Comparison of ENCODE assay signal across 17 cellular contexts in genomic region chr9:132547052-132547431, GRCh38. TPM values are rescaled to one million over a fixed set of nuclear protein-coding genes. Genes with fewer than 3 reads are reported as not detected.
DNase-seq lines count a peak whose midpoint lies in the region; ATAC-seq and TF ChIP-seq lines count a peak whose summit lies in the region.
"Had no signal": no experiment of that assay in that cellular context is flagged by ENCODE, and none has a peak within 500 bp of the region (broad histone marks: within the 10 kb centered on the region; RNA-seq: fewer than 3 reads in every experiment).

No MANE protein-coding gene starts in this region.

- H3K27me3 Mint-ChIP-seq in WTC11 (ENCODE audit: low read depth), result no peaks in the 10 kb centered on the region

- no peak overlapping the region for H3K4ac ChIP-seq in IMR-90 (ENCODE audit: low read depth, low read length)

- H3K9me1 ChIP-seq in IMR-90 (ENCODE audit: insufficient read depth, low read length), result no peaks in the 10 kb centered on the region

- H4K5ac ChIP-seq in IMR-90 (ENCODE audit: low read depth, low read length), result no peak overlapping the region

- no peaks in the 10 kb centered on the region for H3K9me3 Mint-ChIP-seq in WTC11
- H3K9me3 Mint-ChIP-seq: CD8-positive, alpha-beta T cell; T-cell had no signal

- POLR2A ChIA-PET in IMR-90 (lab: Charles Lee; ENCODE audit: unreplicated experiment), result no interaction called here
- POLR2A ChIA-PET in WTC11 (lab: Charles Lee), result no interaction called here

- BruUV-seq in IMR-90 (replicated peaks; lab: Mats Ljungman, UMichigan), result no TSS peak

- no peak for TF ChIP-seq POLR2A in IMR-90 (IDR thresholded peaks at IDR 0.05; ENCODE audit: low read depth, low read length)

- H3K79me1 ChIP-seq in IMR-90 (ENCODE audit: low read depth in 1 of 2, low read length in 2 of 2), result no peaks in the 10 kb centered on the region

- intact Hi-C loops in IMR-90 (cut with micrococcal nuclease), result no loop called here
- intact Hi-C loops in left colon (cut with DNase I, micrococcal nuclease), result no loop called here

- H3K18ac ChIP-seq in IMR-90 (ENCODE audit: low read depth, low read length), result no peak overlapping the region

- H3K27ac ChIP-seq in BLaER1 (peak overlapping the region; percentile 68; the same call in 1 of the 2 replicates), IMR-90 (ENCODE audit: insufficient read depth, low read length) (no peak overlapping the region)
- H3K27ac ChIP-seq: SK-N-MC had no signal

- H3K4me1 Mint-ChIP-seq in WTC11, result peaks cover 22% of the 10 kb centered on the region
- H3K4me1 Mint-ChIP-seq: T-cell had no signal

- in situ Hi-C loops in IMR-90 (cut with MboI; ENCODE audit: low sequenced_read_pairs), result no loop called here

- no peak for TF ChIP-seq RAD21 in IMR-90 (IDR thresholded peaks at IDR 0.05; ENCODE audit: low read length)

- H3K4me1 ChIP-seq in BLaER1 (peaks cover 26% of the 10 kb centered on the region), IMR-90 (ENCODE audit: control insufficient read depth, insufficient read depth, low read length) (no peaks in the 10 kb centered on the region)

- no peak for ATAC-seq in IMR-90 (ENCODE audit: low read depth)
- ATAC-seq in WTC11, result no peak
- ATAC-seq in left colon, result peak; percentile 80
- ATAC-seq in GM18519 (IDR thresholded peaks at IDR 0.05; ENCODE audit: low FRiP score, unreplicated experiment), result no peak
- no peak for ATAC-seq in HG03442 (IDR thresholded peaks at IDR 0.05; ENCODE audit: unreplicated experiment)
- ATAC-seq in HG02642 (IDR thresholded peaks at IDR 0.05; ENCODE audit: poor library complexity, unreplicated experiment), result no peak
- ATAC-seq: CD8-positive, alpha-beta T cell; T-cell had no signal

- H3K27ac Mint-ChIP-seq in WTC11, result no peak overlapping the region
- H3K27ac Mint-ChIP-seq: CD8-positive, alpha-beta T cell; T-cell had no signal

- peak overlapping the region; percentile 66; the same call in 1 of the 2 replicates for H3K4me3 Mint-ChIP-seq in WTC11
- H3K4me3 Mint-ChIP-seq: CD8-positive, alpha-beta T cell; T-cell had no signal

- H3K36me3 ChIP-seq in BLaER1, result no peaks in the 10 kb centered on the region
- H3K36me3 ChIP-seq in IMR-90 (ENCODE audit: control insufficient read depth, insufficient read depth, low read length), result no peaks in the 10 kb centered on the region
- H3K36me3 ChIP-seq: BE2C had no signal

- H3K9ac ChIP-seq in BLaER1 (no peak overlapping the region), IMR-90 (ENCODE audit: low read depth, low read length) (no peak overlapping the region)

- H3K4me2 ChIP-seq in BLaER1, result peak overlapping the region; percentile 89
- H3K4me2 ChIP-seq in IMR-90 (ENCODE audit: low read depth, low read length), result no peak overlapping the region

- H2BK5ac ChIP-seq in IMR-90 (ENCODE audit: low read depth, low read length, poor library complexity, severe bottlenecking), result no peak overlapping the region

- H2BK120ac ChIP-seq in IMR-90 (ENCODE audit: low read depth, low read length), result no peak overlapping the region

- no peak overlapping the region for H2BK15ac ChIP-seq in IMR-90 (ENCODE audit: low read depth, low read length)

- peak overlapping the region; percentile 61 for H2AK9ac ChIP-seq in IMR-90 (replicated peaks; ENCODE audit: low read depth, low read length, poor library complexity)

- H3K23ac ChIP-seq in IMR-90 (ENCODE audit: low read depth, low read length), result no peak overlapping the region

- no peak overlapping the region for H3K14ac ChIP-seq in IMR-90 (replicated peaks; ENCODE audit: low read depth, low read length)

- H2AK5ac ChIP-seq in IMR-90 (ENCODE audit: low read depth, low read length), result no peak overlapping the region

- H4K91ac ChIP-seq in IMR-90 (ENCODE audit: insufficient read depth, low read depth, low read length), result no peak overlapping the region

- DNase-seq in IMR-90, result no peak
- no peak for DNase-seq in WTC11 (ENCODE audit: low spot score)
- DNase-seq in left colon, result peak in 1 of 2 donors; percentile 14
- DNase-seq in NCI-H82 (lab: John Stamatoyannopoulos, UW), result no peak
- DNase-seq: CD8-positive, alpha-beta T cell; GDM1; NCI-H2029; Right ventricle myocardium superior; T-cell had no signal

- H4K20me1 ChIP-seq in BLaER1, result no peaks in the 10 kb centered on the region
- H4K20me1 ChIP-seq in IMR-90 (ENCODE audit: insufficient read depth, low read length), result no peaks in the 10 kb centered on the region

- no peak overlapping the region for H2BK20ac ChIP-seq in IMR-90 (ENCODE audit: low read depth, low read length)

- H3K4me3 ChIP-seq in BLaER1 (no peak overlapping the region), IMR-90 (ENCODE audit: insufficient read depth, low read depth, low read length) (no peak overlapping the region)

- H3K56ac ChIP-seq in IMR-90 (ENCODE audit: extremely low read depth, insufficient read depth, low read length), result no peak overlapping the region

- H4K8ac ChIP-seq in IMR-90 (ENCODE audit: low read depth in 2 of 2, low read length in 2 of 2), result no peak overlapping the region

- dilution Hi-C loops in IMR-90 (cut with HindIII; ENCODE audit: low sequenced_read_pairs, unreplicated experiment), result no loop called here

- H3K36me3 Mint-ChIP-seq in WTC11, result no peaks in the 10 kb centered on the region
- H3K36me3 Mint-ChIP-seq: CD8-positive, alpha-beta T cell; T-cell had no signal

- no peak overlapping the region for H2AFZ ChIP-seq in IMR-90 (replicated peaks; ENCODE audit: low read length, poor library complexity)

- TF ChIP-seq CTCF in IMR-90 (conservative IDR thresholded peaks at IDR 0.05; ENCODE audit: low read depth, low read length) (no peak), WTC11 (IDR thresholded peaks at IDR 0.05) (peak; percentile 11)

- WGBS in IMR-90 (ENCODE audit: extremely low coverage in 2 of 2, insufficient read length in 1 of 2), 2 experiments, result 85% methylated on average over 4 of the region's 7 CpGs; no CpG with 5 or more reads in 1 of the 2 experiments

- H3K9me3 ChIP-seq in BLaER1 (no peaks in the 10 kb centered on the region), IMR-90 (ENCODE audit: control insufficient read depth, insufficient read depth, low read length) (no peaks in the 10 kb centered on the region)
- H3K9me3 ChIP-seq: BE2C had no signal

- CTCF ChIA-PET in IMR-90 (lab: Yijun Ruan, JAX) (no interaction called here), WTC11 (lab: Charles Lee) (interaction anchor here (0.6 to 3.1 kb wide), 53 partner anchors 9 to 1500 kb away, joined by 3 to 63 read pairs (median 4); partner anchors contain the start of genes CFAP77, DDX31, SETX and SPACA9)

- H3K27me3 ChIP-seq in BLaER1, result no peaks in the 10 kb centered on the region
- H3K27me3 ChIP-seq in IMR-90 (ENCODE audit: control insufficient read depth, insufficient read depth, low read length), result peaks cover 37% of the 10 kb centered on the region
- H3K27me3 ChIP-seq: BE2C had no signal

TF ChIP-seq in IMR-90, 13 proteins besides CTCF, POLR2A, EP300 and RAD21 (continues in another document):
- no peak for TF ChIP-seq SMC3 (IDR thresholded peaks at IDR 0.05; ENCODE audit: low read depth, low read length)
- no peak for TF ChIP-seq MAZ (IDR thresholded peaks at IDR 0.05; ENCODE audit: borderline replicate concordance, low read depth, low read length)
- no peak for TF ChIP-seq CHD1 (IDR thresholded peaks at IDR 0.05; ENCODE audit: low read depth, low read length)
- TF ChIP-seq FOS (IDR thresholded peaks at IDR 0.05; ENCODE audit: low read depth, low read length), result no peak
- no peak for TF ChIP-seq MXI1 (IDR thresholded peaks at IDR 0.05; ENCODE audit: borderline replicate concordance, low read depth, low read length)
- no peak for TF ChIP-seq MAFK (IDR thresholded peaks at IDR 0.05; ENCODE audit: low read depth, low read length)
- TF ChIP-seq RFX5 (IDR thresholded peaks at IDR 0.05; ENCODE audit: low read depth, low read length), result no peak
- TF ChIP-seq BHLHE40 (IDR thresholded peaks at IDR 0.05; ENCODE audit: low read depth, low read length), result no peak
- no peak for TF ChIP-seq CEBPB (IDR thresholded peaks at IDR 0.05; ENCODE audit: low read depth, low read length)
- no peak for TF ChIP-seq USF2 (IDR thresholded peaks at IDR 0.05; ENCODE audit: low read depth, low read length)
- no peak for TF ChIP-seq NFE2L2 (IDR thresholded peaks at IDR 0.05; ENCODE audit: low read depth, low read length)

TF ChIP-seq in WTC11, 78 proteins besides CTCF, POLR2A, EP300 and RAD21:
- TF ChIP-seq ATF1 (CRISPR knock-in tag; IDR thresholded peaks at IDR 0.05) (no peak), ZNF219 (CRISPR knock-in tag; IDR thresholded peaks at IDR 0.05; ENCODE audit: borderline replicate concordance) (no peak), GRHL2 (CRISPR knock-in tag; IDR thresholded peaks at IDR 0.05; ENCODE audit: insufficient replicate concordance, severe bottlenecking) (no peak), TEAD4 (CRISPR knock-in tag; IDR thresholded peaks at IDR 0.05) (no peak), KAT7 (CRISPR knock-in tag; IDR thresholded peaks at IDR 0.05; ENCODE audit: borderline replicate concordance) (no peak), ZNF317 (CRISPR knock-in tag; IDR thresholded peaks at IDR 0.05; ENCODE audit: borderline replicate concordance, low read depth) (no peak), TP53 (CRISPR knock-in tag; IDR thresholded peaks at IDR 0.05) (no peak), ESRRA (CRISPR knock-in tag; IDR thresholded peaks at IDR 0.05; ENCODE audit: borderline replicate concordance) (no peak), SOX15 (CRISPR knock-in tag; IDR thresholded peaks at IDR 0.05) (no peak)
- TF ChIP-seq, protein P1, sequence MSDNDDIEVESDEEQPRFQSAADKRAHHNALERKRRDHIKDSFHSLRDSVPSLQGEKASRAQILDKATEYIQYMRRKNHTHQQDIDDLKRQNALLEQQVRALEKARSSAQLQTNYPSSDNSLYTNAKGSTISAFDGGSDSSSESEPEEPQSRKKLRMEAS (CRISPR knock-in tag; IDR thresholded peaks at IDR 0.05), result no peak
TF ChIP-seq in WTC11: peak in this region for 0.

RNA-seq across cellular contexts. Expression of gene BARHL1, which starts 35.4 kb away (rescaled TPM):
- total RNA-seq in IMR-90 (2012; rRNA removed) (not detected in 2 replicates), WTC11 (2021) (0.15 to 0.16 TPM in 2 of 3 replicates, not detected in the other), left colon (not detected)
- not detected in 2 replicates for polyA plus RNA-seq in IMR-90 (2012; rRNA removed)
- polyA plus RNA-seq in IMR-90 (2012; cell fraction: cytosol; rRNA removed), result not detected in 2 replicates
- not detected in 2 replicates for polyA plus RNA-seq in IMR-90 (2012; cell fraction: nucleus; rRNA removed; ENCODE audit: low replicate concordance)
- total RNA-seq: CD8-positive, alpha-beta T cell; H4; M059J; Right ventricle myocardium superior; T-cell had no signal
